ENCODE assay signal across 10 cellular contexts in genomic region chr17:72392056-72393010, GRCh38.
DNase-seq lines count a peak whose midpoint lies in the region; ATAC-seq, FAIRE-seq and TF ChIP-seq lines count a peak whose summit lies in the region.
"Had no signal": no experiment of that assay in that cellular context is flagged by ENCODE, and none has a peak within 500 bp of the region (broad histone marks: within the 10 kb centered on the region; RNA-seq: fewer than 3 reads in every experiment).

No MANE protein-coding gene starts in this region.

- CTCF ChIA-PET in activated CD8-positive, alpha-beta T cell treated with anti-CD3 and anti-CD28 coated beads for 36 hours (lab: Charles Lee), result no interaction called here

- FAIRE-seq in GM12892 (lab: Jason Lieb, UNC), result peak; percentile 67
- FAIRE-seq: colon had no signal

- intact Hi-C loops in activated CD8-positive, alpha-beta T cell treated with anti-CD3 and anti-CD28 coated beads for 36 hours (cut with micrococcal nuclease), result no loop called here

- H2AFZ ChIP-seq in parathyroid adenoma, result peak overlapping the region; percentile 54
- no peak overlapping the region for H2AFZ ChIP-seq in hepatocyte

- no peak overlapping the region for H3K4me3 Mint-ChIP-seq in activated CD8-positive, alpha-beta T cell treated with anti-CD3 and anti-CD28 coated beads for 36 hours
- no peak overlapping the region for H3K4me3 Mint-ChIP-seq in natural killer cell treated with Interleukin-12 subunit alpha and Interleukin-12 subunit beta and Interleukin-15 and Interleukin-18, amount 100 ng/mL, for 72 hours

- H3K36me3 ChIP-seq in parathyroid adenoma (ENCODE audit: control insufficient read depth, insufficient read depth, low read length) (no peaks in the 10 kb centered on the region), hepatocyte (replicated peaks; ENCODE audit: insufficient read depth, low read depth) (no peaks in the 10 kb centered on the region)

- no peaks in the 10 kb centered on the region for H3K27me3 ChIP-seq in parathyroid adenoma (ENCODE audit: control insufficient read depth, insufficient read depth, low read length)
- H3K27me3 ChIP-seq in hepatocyte, result no peaks in the 10 kb centered on the region

- no peaks in the 10 kb centered on the region for H3K9me2 ChIP-seq in hepatocyte (replicated peaks; ENCODE audit: insufficient read depth)

- H3K27ac ChIP-seq in parathyroid adenoma (peak overlapping the region; percentile 48), hepatocyte (no peak overlapping the region)

- H3K27ac Mint-ChIP-seq in activated CD8-positive, alpha-beta T cell treated with anti-CD3 and anti-CD28 coated beads for 36 hours, result no peak overlapping the region
- no peak overlapping the region for H3K27ac Mint-ChIP-seq in natural killer cell treated with Interleukin-12 subunit alpha and Interleukin-12 subunit beta and Interleukin-15 and Interleukin-18, amount 100 ng/mL, for 72 hours

- no peaks in the 10 kb centered on the region for H4K20me1 ChIP-seq in hepatocyte (ENCODE audit: insufficient read depth, poor library complexity, severe bottlenecking)

- H3K4me1 ChIP-seq in parathyroid adenoma, result peaks cover 20% of the 10 kb centered on the region
- H3K4me1 ChIP-seq in hepatocyte (ENCODE audit: insufficient read depth), result peaks cover 4% of the 10 kb centered on the region

- TF ChIP-seq POLR2A in GM12892 (IDR thresholded peaks at IDR 0.05; ENCODE audit: low read depth, low read length), result peak; percentile 57; the same call in 1 of the 2 replicates

- 88% methylated on average over 18 of the region's 18 CpGs for WGBS in hepatocyte (ENCODE audit: low lambda C conversion rate, missing lambda C conversion rate)

- no peaks in the 10 kb centered on the region for H3K36me3 Mint-ChIP-seq in activated CD8-positive, alpha-beta T cell treated with anti-CD3 and anti-CD28 coated beads for 36 hours (ENCODE audit: low read depth)
- H3K36me3 Mint-ChIP-seq in natural killer cell treated with Interleukin-12 subunit alpha and Interleukin-12 subunit beta and Interleukin-15 and Interleukin-18, amount 100 ng/mL, for 72 hours, result no peaks in the 10 kb centered on the region

- no peaks in the 10 kb centered on the region for H3K4me1 Mint-ChIP-seq in activated CD8-positive, alpha-beta T cell treated with anti-CD3 and anti-CD28 coated beads for 36 hours (ENCODE audit: low read depth)
- H3K4me1 Mint-ChIP-seq in natural killer cell treated with Interleukin-12 subunit alpha and Interleukin-12 subunit beta and Interleukin-15 and Interleukin-18, amount 100 ng/mL, for 72 hours (ENCODE audit: low read depth in 2 of 2), result no peaks in the 10 kb centered on the region

- H3K9me3 ChIP-seq in parathyroid adenoma (ENCODE audit: control insufficient read depth, low read length) (no peaks in the 10 kb centered on the region), hepatocyte (ENCODE audit: low read depth) (no peaks in the 10 kb centered on the region)

- peak; percentile 61 for ATAC-seq in HG03103 (IDR thresholded peaks at IDR 0.05; ENCODE audit: low read depth, unreplicated experiment)
- ATAC-seq in activated CD8-positive, alpha-beta T cell treated with anti-CD3 and anti-CD28 coated beads for 36 hours, result no peak
- ATAC-seq in natural killer cell treated with Interleukin-12 subunit alpha and Interleukin-12 subunit beta and Interleukin-15 and Interleukin-18, amount 100 ng/mL, for 72 hours, result no peak

- peak; percentile 34 for DNase-seq in GM12892 (ENCODE audit: insufficient read length)
- peak; percentile 48 for DNase-seq in SW480 (ENCODE audit: low spot score)
- DNase-seq in activated CD8-positive, alpha-beta T cell treated with anti-CD3 and anti-CD28 coated beads for 36 hours, result no peak
- DNase-seq in hepatocyte (ENCODE audit: low spot score), result no peak
- DNase-seq in NCI-H69 (lab: John Stamatoyannopoulos, UW), result no peak
- no peak for DNase-seq in natural killer cell treated with Interleukin-12 subunit alpha and Interleukin-12 subunit beta and Interleukin-15 and Interleukin-18, amount 100 ng/mL, for 72 hours (ENCODE audit: low spot score)
- DNase-seq: activated CD4-positive, alpha-beta T cell treated with anti-CD3 and anti-CD28 coated beads for 1 hour had no signal

- H3K9me3 Mint-ChIP-seq in activated CD8-positive, alpha-beta T cell treated with anti-CD3 and anti-CD28 coated beads for 36 hours, result no peaks in the 10 kb centered on the region
- H3K9me3 Mint-ChIP-seq in natural killer cell treated with Interleukin-12 subunit alpha and Interleukin-12 subunit beta and Interleukin-15 and Interleukin-18, amount 100 ng/mL, for 72 hours, result no peaks in the 10 kb centered on the region

- H3K79me2 ChIP-seq in parathyroid adenoma, result no peaks in the 10 kb centered on the region
- no peaks in the 10 kb centered on the region for H3K79me2 ChIP-seq in hepatocyte

- POLR2A ChIA-PET in activated CD8-positive, alpha-beta T cell treated with anti-CD3 and anti-CD28 coated beads for 36 hours (lab: Charles Lee), result no interaction called here

- TF ChIP-seq CTCF in parathyroid adenoma (IDR thresholded peaks at IDR 0.05), result no peak
- TF ChIP-seq CTCF in activated CD8-positive, alpha-beta T cell treated with anti-CD3 and anti-CD28 coated beads for 36 hours (IDR thresholded peaks at IDR 0.05), result no peak
- TF ChIP-seq CTCF in hepatocyte (IDR thresholded peaks at IDR 0.05; ENCODE audit: poor library complexity), result no peak

- peak overlapping the region; percentile 51 for H3K4me2 ChIP-seq in parathyroid adenoma (ENCODE audit: low read length)
- H3K4me2 ChIP-seq in hepatocyte, result no peak overlapping the region

- peaks cover 1% of the 10 kb centered on the region for H3K27me3 Mint-ChIP-seq in activated CD8-positive, alpha-beta T cell treated with anti-CD3 and anti-CD28 coated beads for 36 hours
- peaks cover 0 to 3% of the 10 kb centered on the region in 2 donors for H3K27me3 Mint-ChIP-seq in natural killer cell treated with Interleukin-12 subunit alpha and Interleukin-12 subunit beta and Interleukin-15 and Interleukin-18, amount 100 ng/mL, for 72 hours

- H3K9ac ChIP-seq in parathyroid adenoma, result no peak overlapping the region

- no peak overlapping the region for H3K4me3 ChIP-seq in parathyroid adenoma (ENCODE audit: low read depth, low read length)
- no peak overlapping the region for H3K4me3 ChIP-seq in hepatocyte

Comparison
In these comparisons a context has a peak if more than half of its experiments do, and no peak if none do; other contexts are left out.
1. DNase-seq: peak in GM12892 (single experiment) and SW480 (single experiment); none in activated CD8-positive, alpha-beta T cell treated with anti-CD3 and anti-CD28 coated beads for 36 hours (single experiment), hepatocyte (single experiment), NCI-H69 (single experiment) and natural killer cell treated with Interleukin-12 subunit alpha and Interleukin-12 subunit beta and Interleukin-15 and Interleukin-18, amount 100 ng/mL, for 72 hours (single experiment).